ENCODE assay signal across 23 cellular contexts in the genomic region with DNA sequence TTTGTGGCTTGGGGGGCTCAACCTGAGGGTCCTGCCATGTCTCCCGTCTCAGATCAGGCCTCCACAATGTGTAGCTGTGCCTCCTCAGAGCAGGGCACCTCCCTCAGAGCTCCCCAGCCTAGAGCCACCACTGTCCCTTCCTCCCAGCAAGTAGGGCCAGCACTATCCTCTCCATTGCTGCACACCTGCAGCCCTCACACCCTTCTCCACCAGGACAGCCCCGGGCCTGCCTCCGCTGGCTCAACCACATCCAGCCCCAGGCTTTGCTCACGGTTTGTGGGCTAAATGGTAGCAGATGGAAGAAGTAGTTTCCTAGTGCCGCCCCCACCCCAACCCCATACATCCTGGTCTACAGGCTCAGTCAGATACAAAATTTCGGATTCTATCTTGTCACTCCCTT. TPM values are rescaled to one million over a fixed set of nuclear protein-coding genes. Genes with fewer than 3 reads are reported as not detected.
DNase-seq lines count a peak whose midpoint lies in the region; ATAC-seq and TF ChIP-seq lines count a peak whose summit lies in the region.
"Had no signal": no experiment of that assay in that cellular context is flagged by ENCODE, and none has a peak within 500 bp of the region (broad histone marks: within the 10 kb centered on the region; RNA-seq: fewer than 3 reads in every experiment).

No MANE protein-coding gene starts in this region.

- H3K4me1 ChIP-seq in HEK293 (ENCODE audit: control insufficient read depth, insufficient read depth, low read length) (no peaks in the 10 kb centered on the region; the same call in 1 of the 2 replicates), gastroesophageal sphincter (peaks cover 3 to 84% (median 13%) of the 10 kb centered on the region in 3 donors)
- H3K4me1 ChIP-seq: colonic mucosa had no signal

- TF ChIP-seq EP300 in gastroesophageal sphincter (IDR thresholded peaks at IDR 0.05), result no peak

- TF ChIP-seq CTCF in HEK293 (tag by site-specific recombination; IDR thresholded peaks at IDR 0.05), result no peak
- TF ChIP-seq CTCF in gastroesophageal sphincter (IDR thresholded peaks at IDR 0.05), result no peak
- no peak for TF ChIP-seq CTCF in CD14-positive monocyte (IDR thresholded peaks at IDR 0.05)

- no peak overlapping the region for H3K4me3 Mint-ChIP-seq in activated CD8-positive, alpha-beta memory T cell treated with anti-CD3 and anti-CD28 coated beads, Interleukin-2, amount 10 ng/mL, durations not matched to agents 7 days and 5 days
- peak overlapping the region; percentile 17 for H3K4me3 Mint-ChIP-seq in stimulated activated naive CD8-positive, alpha-beta T cell treated with anti-CD3 and anti-CD28 coated beads, Interleukin-15, Interleukin-2, amounts not matched to agents 100 ng/mL and 50 ng/mL, for 24 hours
- no peak overlapping the region for H3K4me3 Mint-ChIP-seq in CD14-positive monocyte
- H3K4me3 Mint-ChIP-seq: nephron progenitor cell had no signal

- no peaks in the 10 kb centered on the region for H3K9me3 ChIP-seq in HEK293 (ENCODE audit: control insufficient read depth, insufficient read depth, low read depth, low read length)
- no peaks in the 10 kb centered on the region for H3K9me3 ChIP-seq in gastroesophageal sphincter
- H3K9me3 ChIP-seq: colonic mucosa, psoas muscle, thyroid gland had no signal

- H3K36me3 Mint-ChIP-seq in activated CD8-positive, alpha-beta memory T cell treated with anti-CD3 and anti-CD28 coated beads, Interleukin-2, amount 10 ng/mL, durations not matched to agents 7 days and 5 days, result peaks cover 4% of the 10 kb centered on the region
- peaks cover 13% of the 10 kb centered on the region for H3K36me3 Mint-ChIP-seq in stimulated activated naive CD8-positive, alpha-beta T cell treated with anti-CD3 and anti-CD28 coated beads, Interleukin-15, Interleukin-2, amounts not matched to agents 100 ng/mL and 50 ng/mL, for 24 hours (ENCODE audit: low read depth)
- H3K36me3 Mint-ChIP-seq in CD14-positive monocyte, result peaks cover 25 to 30% of the 10 kb centered on the region in 2 donors

- no peak for TF ChIP-seq POLR2A in gastroesophageal sphincter (IDR thresholded peaks at IDR 0.05)

- H3K36me3 ChIP-seq in HEK293 (ENCODE audit: control insufficient read depth in 2 of 2, insufficient read depth in 1 of 2, low read length in 2 of 2), result peaks cover 0 to 8% of the 10 kb centered on the region in 2 experiments; a peak in 1 of 3 replicates
- H3K36me3 ChIP-seq in gastroesophageal sphincter, result peaks cover 0 to 30% of the 10 kb centered on the region in 2 donors

- ATAC-seq in activated CD8-positive, alpha-beta memory T cell treated with anti-CD3 and anti-CD28 coated beads, Interleukin-2, amount 10 ng/mL, durations not matched to agents 7 days and 5 days, result no peak
- ATAC-seq in gastroesophageal sphincter, result no peak
- ATAC-seq: psoas muscle had no signal

- peaks cover 14% of the 10 kb centered on the region for H3K4me1 Mint-ChIP-seq in activated CD8-positive, alpha-beta memory T cell treated with anti-CD3 and anti-CD28 coated beads, Interleukin-2, amount 10 ng/mL, durations not matched to agents 7 days and 5 days
- H3K4me1 Mint-ChIP-seq in stimulated activated naive CD8-positive, alpha-beta T cell treated with anti-CD3 and anti-CD28 coated beads, Interleukin-15, Interleukin-2, amounts not matched to agents 100 ng/mL and 50 ng/mL, for 24 hours (ENCODE audit: low read depth), result peaks cover 17% of the 10 kb centered on the region
- H3K4me1 Mint-ChIP-seq in CD14-positive monocyte, result peaks cover 15% of the 10 kb centered on the region

- H3K4me3 ChIP-seq in HEK293 (ENCODE audit: low read depth, low read length) (no peak overlapping the region), gastroesophageal sphincter (no peak overlapping the region)
- H3K4me3 ChIP-seq: colonic mucosa, psoas muscle, thyroid gland had no signal

- intact Hi-C loops in CD14-positive monocyte (cut with micrococcal nuclease), result no loop called here

- CTCF ChIA-PET in activated CD8-positive, alpha-beta memory T cell treated with anti-CD3 and anti-CD28 coated beads, Interleukin-2, amount 10 ng/mL, durations not matched to agents 7 days and 5 days (lab: Charles Lee), result interaction anchor here (0.5 to 16.5 kb wide), 8 partner anchors 17 to 236 kb away, joined by 3 to 271 read pairs (median 4); a partner anchor contains a TSS
- CTCF ChIA-PET in HEK293 (lab: Yijun Ruan, JAX), result interaction anchor here (0.9 to 7.2 kb wide), 6 partner anchors 10 to 239 kb away, joined by 3 to 41 read pairs (median 3); a partner anchor contains a TSS

- H3K9me3 Mint-ChIP-seq in activated CD8-positive, alpha-beta memory T cell treated with anti-CD3 and anti-CD28 coated beads, Interleukin-2, amount 10 ng/mL, durations not matched to agents 7 days and 5 days (ENCODE audit: low read depth), result no peaks in the 10 kb centered on the region
- H3K9me3 Mint-ChIP-seq in stimulated activated naive CD8-positive, alpha-beta T cell treated with anti-CD3 and anti-CD28 coated beads, Interleukin-15, Interleukin-2, amounts not matched to agents 100 ng/mL and 50 ng/mL, for 24 hours, result no peaks in the 10 kb centered on the region
- H3K9me3 Mint-ChIP-seq in CD14-positive monocyte, result peaks cover 0 to 15% (median 4%) of the 10 kb centered on the region in 7 donors
- H3K9me3 Mint-ChIP-seq: nephron progenitor cell had no signal

- H3K27me3 ChIP-seq in gastroesophageal sphincter, result peaks cover 40% of the 10 kb centered on the region

- no peak overlapping the region for H3K27ac ChIP-seq in HEK293 (ENCODE audit: extremely low read depth, low read depth, low read length)
- H3K27ac ChIP-seq in gastroesophageal sphincter, result peak overlapping the region in 3 of 4 donors; percentile 80 to 96 (median 95)
- H3K27ac ChIP-seq: C4-2B, colonic mucosa, psoas muscle, thyroid gland had no signal

- H3K27ac Mint-ChIP-seq in activated CD8-positive, alpha-beta memory T cell treated with anti-CD3 and anti-CD28 coated beads, Interleukin-2, amount 10 ng/mL, durations not matched to agents 7 days and 5 days, result no peak overlapping the region
- H3K27ac Mint-ChIP-seq in stimulated activated naive CD8-positive, alpha-beta T cell treated with anti-CD3 and anti-CD28 coated beads, Interleukin-15, Interleukin-2, amounts not matched to agents 100 ng/mL and 50 ng/mL, for 24 hours, result peak overlapping the region; percentile 43
- H3K27ac Mint-ChIP-seq in CD14-positive monocyte, result no peak overlapping the region
- H3K27ac Mint-ChIP-seq: nephron progenitor cell had no signal

- 61 to 63% methylated on average over 2 to 4 of the region's 6 CpGs for WGBS in gastroesophageal sphincter (ENCODE audit: low coverage in 1 of 2), 2 donors

- POLR2A ChIA-PET in HEK293 (lab: Yijun Ruan, JAX), result interaction anchor here (0.7 kb wide), 1 partner anchor 20 kb away, joined by 3 read pairs; no protein-coding TSS in a partner anchor

- peak; percentile 58 for DNase-seq in activated CD8-positive, alpha-beta memory T cell treated with anti-CD3 and anti-CD28 coated beads for 24 hours
- no peak for DNase-seq in activated CD8-positive, alpha-beta memory T cell treated with anti-CD3 and anti-CD28 coated beads, Interleukin-2, amount 10 ng/mL, durations not matched to agents 7 days and 5 days
- DNase-seq in iPS-NIHi7 (ENCODE audit: extremely low spot score), result no peak
- no peak for DNase-seq in NCI-H2227 (lab: John Stamatoyannopoulos, UW; ENCODE audit: unreplicated experiment)
- DNase-seq in CD14-positive monocyte (ENCODE audit: low spot score), result no peak
- DNase-seq: colonic mucosa; DMS53; foreskin fibroblast; HCEC 1CT; hippocampal formation; KBM-7; mammary epithelial cell; NCI-H2081 treated with DMSO at 0.1 percent for 48 hours; NCI-H524; nephron progenitor cell; psoas muscle; stimulated activated CD4-positive, alpha-beta T cell treated with anti-CD3 and anti-CD28 coated beads, Interleukin-4, amount 100 ng/mL, for 4 hours; thyroid gland had no signal

- peaks cover 22% of the 10 kb centered on the region for H3K27me3 Mint-ChIP-seq in activated CD8-positive, alpha-beta memory T cell treated with anti-CD3 and anti-CD28 coated beads, Interleukin-2, amount 10 ng/mL, durations not matched to agents 7 days and 5 days
- H3K27me3 Mint-ChIP-seq in stimulated activated naive CD8-positive, alpha-beta T cell treated with anti-CD3 and anti-CD28 coated beads, Interleukin-15, Interleukin-2, amounts not matched to agents 100 ng/mL and 50 ng/mL, for 24 hours, result peaks cover 11% of the 10 kb centered on the region
- H3K27me3 Mint-ChIP-seq in CD14-positive monocyte (ENCODE audit: low read depth in 3 of 3), result peaks cover 36 to 48% (median 45%) of the 10 kb centered on the region in 3 donors

TF ChIP-seq in HEK293, 187 proteins besides CTCF, POLR2A, EP300 and RAD21:
- no peak for TF ChIP-seq ZNF585B (tag by site-specific recombination; IDR thresholded peaks at IDR 0.05)
- no peak for TF ChIP-seq SALL2 (tag by site-specific recombination; IDR thresholded peaks at IDR 0.05; ENCODE audit: borderline replicate concordance)
- TF ChIP-seq GLIS1 (tag by site-specific recombination; IDR thresholded peaks at IDR 0.05), result peak; percentile 44; the same call in 1 of the 2 replicates
- TF ChIP-seq ZNF549 (tag by site-specific recombination; IDR thresholded peaks at IDR 0.05), result no peak
- peak; percentile 44 for TF ChIP-seq GLIS2 (tag by site-specific recombination; IDR thresholded peaks at IDR 0.05)

RNA-seq across cellular contexts. Expression of a gene that starts 10.1 kb away (rescaled TPM):
- total RNA-seq in activated CD8-positive, alpha-beta memory T cell treated with anti-CD3 and anti-CD28 coated beads, Interleukin-2, amount 10 ng/mL, durations not matched to agents 7 days and 5 days, result 100 to 1,000 TPM in 1 of 2 experiments, 10 to 100 TPM in 1; 78.1 to 199 TPM
- total RNA-seq in gastroesophageal sphincter, result 10 to 100 TPM; 20.5 to 31.6 (median 24.8) TPM
- polyA plus RNA-seq in CD14-positive monocyte, result 10 to 100 TPM in 1 of 2 donors, 1 to 10 TPM in 1; 6.8 to 15.0 TPM

RNA-seq across cellular contexts. Expression of a gene that starts 13.0 kb away (rescaled TPM):
- 1 to 10 TPM; 2.8 to 2.9 TPM for total RNA-seq in activated CD8-positive, alpha-beta memory T cell treated with anti-CD3 and anti-CD28 coated beads, Interleukin-2, amount 10 ng/mL, durations not matched to agents 7 days and 5 days
- total RNA-seq in gastroesophageal sphincter, result 100 to 1,000 TPM in 1 of 4 donors, 10 to 100 TPM in 3; 28.6 to 195 (median 41.4) TPM
- polyA plus RNA-seq in CD14-positive monocyte, result 1 to 10 TPM; 1.1 to 1.5 TPM

RNA-seq across cellular contexts. Expression of a gene that starts 15.0 kb away (rescaled TPM):
- total RNA-seq in activated CD8-positive, alpha-beta memory T cell treated with anti-CD3 and anti-CD28 coated beads, Interleukin-2, amount 10 ng/mL, durations not matched to agents 7 days and 5 days, result 10 to 100 TPM; 13.5 to 15.2 TPM
- 10 to 100 TPM; 18.6 to 41.9 (median 26.1) TPM for total RNA-seq in gastroesophageal sphincter
- 10 to 100 TPM; 25.5 to 36.3 TPM for polyA plus RNA-seq in CD14-positive monocyte

RNA-seq across cellular contexts. Expression of a gene that starts 26.7 kb away (rescaled TPM):
- 10 to 100 TPM; 73.5 to 78.2 TPM for total RNA-seq in activated CD8-positive, alpha-beta memory T cell treated with anti-CD3 and anti-CD28 coated beads, Interleukin-2, amount 10 ng/mL, durations not matched to agents 7 days and 5 days
- total RNA-seq in gastroesophageal sphincter, result 10 to 100 TPM; 61.4 to 84.3 (median 67.5) TPM
- 10 to 100 TPM; 58.5 to 70.2 TPM for polyA plus RNA-seq in CD14-positive monocyte

RNA-seq across cellular contexts. Expression of a gene that starts 45.7 kb away (rescaled TPM):
- under 1 TPM in 1 of 2 experiments, not detected in 1; 0.35 TPM for total RNA-seq in activated CD8-positive, alpha-beta memory T cell treated with anti-CD3 and anti-CD28 coated beads, Interleukin-2, amount 10 ng/mL, durations not matched to agents 7 days and 5 days
- not detected for total RNA-seq in gastroesophageal sphincter
- polyA plus RNA-seq in CD14-positive monocyte, result not detected
- total RNA-seq: endothelial cell of umbilical vein, psoas muscle had no signal

Comparison
In these comparisons a context has a peak if more than half of its experiments do, and no peak if none do; other contexts are left out.
1. RNA of a gene that starts 13.0 kb away (total RNA-seq): 28.6 to 195 TPM in gastroesophageal sphincter; 2.8 to 2.9 TPM in activated CD8-positive, alpha-beta memory T cell treated with anti-CD3 and anti-CD28 coated beads, Interleukin-2, amount 10 ng/mL, durations not matched to agents 7 days and 5 days; every median in the first group is over 4 times any median in the second.